ENCODE assay signal across 8 cellular contexts in genomic region chr19:10517361-10517759, GRCh38. TPM values are rescaled to one million over a fixed set of nuclear protein-coding genes. Genes with fewer than 3 reads are reported as not detected.
DNase-seq lines count a peak whose midpoint lies in the region; ATAC-seq, FAIRE-seq and TF ChIP-seq lines count a peak whose summit lies in the region.

TSS of gene S1PR5 (minus strand) at chr19:10517447. CDS start at chr19:10515011, 2,436 bp downstream.

- H2AFZ ChIP-seq in ACC112 (ENCODE audit: low read length, unreplicated experiment), result peak within 1 kb of the TSS; percentile 69

- no peaks in the 10 kb centered on the region for H3K36me3 ChIP-seq in ACC112 (ENCODE audit: insufficient read depth, low read length)

- CTCF ChIA-PET in activated CD4-positive, alpha-beta memory T cell treated with anti-CD3 and anti-CD28 coated beads for 36 hours (lab: Charles Lee), result interaction anchor here (1.3 to 2.6 kb wide), 4 partner anchors 9 to 200 kb away, joined by 3 to 8 read pairs (median 5); partner anchors contain the start of gene DNM2

- H3K4me1 Mint-ChIP-seq in activated CD4-positive, alpha-beta memory T cell treated with anti-CD3 and anti-CD28 coated beads for 36 hours (ENCODE audit: low read depth), result peaks cover 22% of the 10 kb centered on the region

- in situ Hi-C loops in GM13976 (cut with MboI; ENCODE audit: low sequenced_read_pairs, unreplicated experiment), result no loop called here

- peaks cover 53% of the 10 kb centered on the region for H3K27me3 Mint-ChIP-seq in activated CD4-positive, alpha-beta memory T cell treated with anti-CD3 and anti-CD28 coated beads for 36 hours

- no peak for ATAC-seq in HG02759 (IDR thresholded peaks at IDR 0.05; ENCODE audit: unreplicated experiment)
- no peak for ATAC-seq in HG02981 (IDR thresholded peaks at IDR 0.05; ENCODE audit: unreplicated experiment)

- intact Hi-C loops in activated CD4-positive, alpha-beta memory T cell treated with anti-CD3 and anti-CD28 coated beads for 36 hours (cut with micrococcal nuclease), result no loop called here
- intact Hi-C loops in posterior cingulate gyrus (cut with DNase I), result no loop called here

- DNase-seq in GM13976 (ENCODE audit: low spot score), result peak; percentile 45
- DNase-seq in activated CD4-positive, alpha-beta memory T cell treated with anti-CD3 and anti-CD28 coated beads for 36 hours, result no peak
- peak; percentile 80 to 90 for DNase-seq in frontal cortex (ENCODE audit: low spot score in 2 of 2)
- DNase-seq in posterior cingulate gyrus, result peak; percentile 71 to 98 (median 82)
- DNase-seq in stimulated activated naive CD4-positive, alpha-beta T cell (lab: John Stamatoyannopoulos, UW), result no peak

- no peaks in the 10 kb centered on the region for H3K36me3 Mint-ChIP-seq in activated CD4-positive, alpha-beta memory T cell treated with anti-CD3 and anti-CD28 coated beads for 36 hours

- H3K4me3 ChIP-seq in ACC112 (ENCODE audit: low read depth, low read length), result peak within 1 kb of the TSS; percentile 78

- POLR2A ChIA-PET in activated CD4-positive, alpha-beta memory T cell treated with anti-CD3 and anti-CD28 coated beads for 36 hours (lab: Charles Lee), result no interaction called here

- H3K27ac Mint-ChIP-seq in activated CD4-positive, alpha-beta memory T cell treated with anti-CD3 and anti-CD28 coated beads for 36 hours, result peak within 1 kb of the TSS; percentile 6

- H3K9me3 Mint-ChIP-seq in activated CD4-positive, alpha-beta memory T cell treated with anti-CD3 and anti-CD28 coated beads for 36 hours, result no peaks in the 10 kb centered on the region

- H3K79me2 ChIP-seq in ACC112 (ENCODE audit: control insufficient read depth, insufficient read depth, low read length, unreplicated experiment), result no peaks in the 10 kb centered on the region

- no peak for TF ChIP-seq CTCF in GM13976 (IDR thresholded peaks at IDR 0.05; ENCODE audit: borderline replicate concordance, control extremely low read depth, extremely low read depth, insufficient read depth, missing control alignments)

- no peak within 1 kb of the TSS for H3K27ac ChIP-seq in ACC112 (ENCODE audit: low read depth, low read length)

- no peaks in the 10 kb centered on the region for H3K27me3 ChIP-seq in ACC112 (ENCODE audit: insufficient read depth, low read length)

- peaks cover 11% of the 10 kb centered on the region for H3K4me1 ChIP-seq in ACC112 (ENCODE audit: control insufficient read depth, insufficient read depth, low read length, unreplicated experiment)

- no peak for FAIRE-seq in frontal cortex (lab: Jason Lieb, UNC)

- H3K4me3 Mint-ChIP-seq in activated CD4-positive, alpha-beta memory T cell treated with anti-CD3 and anti-CD28 coated beads for 36 hours, result peak within 1 kb of the TSS; percentile 27

RNA-seq across cellular contexts. Expression of gene S1PR5, which starts in this region (rescaled TPM):
- total RNA-seq in activated CD4-positive, alpha-beta memory T cell treated with anti-CD3 and anti-CD28 coated beads for 36 hours, result under 1 TPM; 0.12 to 0.40 TPM
- total RNA-seq in frontal cortex, result 0.41 TPM

Comparison
In these comparisons a context has a peak if more than half of its experiments do, and no peak if none do; other contexts are left out.
1. Peak in DNase-seq in frontal cortex; RNA of the gene not detected or under 1 TPM.
2. DNase-seq: peak in GM13976 (single experiment) and posterior cingulate gyrus (10 of 10); none in activated CD4-positive, alpha-beta memory T cell treated with anti-CD3 and anti-CD28 coated beads for 36 hours (single experiment) and stimulated activated naive CD4-positive, alpha-beta T cell (0 of 6).